1 cellular context compared by ENCODE assay signal in genomic region chr1:147769107-147769506, GRCh38.
TF ChIP-seq lines count a peak whose summit lies in the region.

No MANE protein-coding gene starts in this region.

TF ChIP-seq in GM23338, 12 proteins besides CTCF, POLR2A, EP300 and RAD21 (continued from another document):
- no peak for TF ChIP-seq ZNF462 (CRISPR knock-in tag; IDR thresholded peaks at IDR 0.05)
- no peak for TF ChIP-seq REST (IDR thresholded peaks at IDR 0.05; ENCODE audit: unreplicated experiment)
- no peak for TF ChIP-seq ZNF331 (CRISPR knock-in tag; IDR thresholded peaks at IDR 0.05; ENCODE audit: low read depth)
